ENCODE assay signal across 25 cellular contexts in the genomic region with DNA sequence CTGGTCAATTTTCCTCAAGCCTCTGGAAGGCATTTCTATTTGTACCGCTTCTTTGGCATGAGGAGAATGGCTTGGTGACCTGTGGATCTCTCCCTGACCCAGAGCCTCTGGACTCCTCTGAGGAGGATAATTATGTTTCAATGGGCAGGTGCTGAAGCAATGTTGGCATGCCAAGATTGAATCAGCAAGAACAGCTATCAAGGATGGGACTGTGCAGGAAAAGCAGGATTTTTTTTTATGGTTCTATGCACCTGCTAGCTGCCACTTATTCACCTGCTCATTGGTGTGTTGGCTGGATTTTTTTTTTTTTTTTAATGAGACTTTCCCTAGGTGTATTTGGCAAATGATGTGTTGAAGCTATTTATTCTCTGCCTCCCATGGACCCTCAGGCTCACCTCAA.
"Had no signal": no experiment of that assay in that cellular context is flagged by ENCODE, and none has a peak within 500 bp of the region (broad histone marks: within the 10 kb centered on the region; RNA-seq: fewer than 3 reads in every experiment).

No MANE protein-coding gene starts in this region.

- H3K9ac ChIP-seq: SK-N-SH had no signal

- H3K4me3 ChIP-seq: cardiac muscle cell, coronary artery, MG63, SJCRH30 had no signal

- H3K27me3 Mint-ChIP-seq: activated CD4-positive, alpha-beta memory T cell treated with anti-CD3 and anti-CD28 coated beads for 36 hours; activated CD4-positive, alpha-beta T cell treated with anti-CD3 and anti-CD28 coated beads, Interleukin-2, amount 10 ng/mL, durations not matched to agents 7 days and 5 days; activated naive CD8-positive, alpha-beta T cell; activated T-helper 17 cell treated with anti-CD3 and anti-CD28 coated beads, Interleukin-2, amount 50 U/mL, for 72 hours had no signal

- H3K4me1 ChIP-seq: SJCRH30 had no signal

- ATAC-seq: activated T-helper 17 cell treated with anti-CD3 and anti-CD28 coated beads, Interleukin-2, amount 50 U/mL, for 72 hours; Right ventricle myocardium inferior had no signal

- H3K27ac ChIP-seq: brain microvascular endothelial cell, cardiac muscle cell, coronary artery, SJCRH30, VCaP had no signal

- H3K36me3 ChIP-seq: brain microvascular endothelial cell, cardiac muscle cell, MG63, SJCRH30 had no signal

- H3K4me3 Mint-ChIP-seq: activated CD4-positive, alpha-beta memory T cell treated with anti-CD3 and anti-CD28 coated beads for 36 hours; activated CD4-positive, alpha-beta T cell treated with anti-CD3 and anti-CD28 coated beads, Interleukin-2, amount 10 ng/mL, durations not matched to agents 7 days and 5 days; activated naive CD4-positive, alpha-beta T cell treated with anti-CD3 and anti-CD28 coated beads for 36 hours; activated naive CD8-positive, alpha-beta T cell; activated T-helper 17 cell treated with anti-CD3 and anti-CD28 coated beads, Interleukin-2, amount 50 U/mL, for 72 hours had no signal

- H3K4me2 ChIP-seq: SK-N-SH had no signal

- H3K27me3 ChIP-seq: brain microvascular endothelial cell, cardiac muscle cell, MG63, SJCRH30 had no signal

- H3K4me1 Mint-ChIP-seq: activated CD4-positive, alpha-beta T cell treated with anti-CD3 and anti-CD28 coated beads, Interleukin-2, amount 10 ng/mL, durations not matched to agents 7 days and 5 days; activated T-helper 17 cell treated with anti-CD3 and anti-CD28 coated beads, Interleukin-2, amount 50 U/mL, for 72 hours had no signal

- DNase-seq: activated CD4-positive, alpha-beta memory T cell treated with anti-CD3 and anti-CD28 coated beads for 36 hours; activated CD4-positive, alpha-beta T cell treated with anti-CD3 and anti-CD28 coated beads, Interleukin-2, amount 10 ng/mL, durations not matched to agents 7 days and 5 days; activated CD4-positive, CD25-positive, alpha-beta regulatory T cell; activated gamma-delta T cell; activated naive CD4-positive, alpha-beta T cell treated with anti-CD3 and anti-CD28 coated beads for 36 hours; activated T-cell treated with anti-CD3 and anti-CD28 coated beads for 4 hours; activated T-cell treated with anti-CD3 and anti-CD28 coated beads, Interleukin-2, amount 50 U/mL, for 48 hours; amygdala; brain microvascular endothelial cell; MG63; MV-4-11; NCI-H1092 treated with DMSO at 0.1 percent for 48 hours; NCI-H1694 treated with DMSO at 0.1 percent for 48 hours; NCI-H2081 treated with DMSO at 0.1 percent for 48 hours; NCI-H510A treated with DMSO at 0.1 percent for 48 hours; NCI-H69; SJCRH30; SK-N-SH; T-helper 1 cell had no signal

- H3K27ac Mint-ChIP-seq: activated CD4-positive, alpha-beta memory T cell treated with anti-CD3 and anti-CD28 coated beads for 36 hours; activated CD4-positive, alpha-beta T cell treated with anti-CD3 and anti-CD28 coated beads, Interleukin-2, amount 10 ng/mL, durations not matched to agents 7 days and 5 days; activated naive CD4-positive, alpha-beta T cell treated with anti-CD3 and anti-CD28 coated beads for 36 hours; activated naive CD8-positive, alpha-beta T cell; activated T-helper 17 cell treated with anti-CD3 and anti-CD28 coated beads, Interleukin-2, amount 50 U/mL, for 72 hours had no signal

- H3K9me3 ChIP-seq: MG63, SJCRH30, SK-N-SH had no signal

- H3K36me3 Mint-ChIP-seq: activated CD4-positive, alpha-beta memory T cell treated with anti-CD3 and anti-CD28 coated beads for 36 hours; activated naive CD8-positive, alpha-beta T cell had no signal

- H3K9me3 Mint-ChIP-seq: activated CD4-positive, alpha-beta memory T cell treated with anti-CD3 and anti-CD28 coated beads for 36 hours; activated CD4-positive, alpha-beta T cell treated with anti-CD3 and anti-CD28 coated beads, Interleukin-2, amount 10 ng/mL, durations not matched to agents 7 days and 5 days; activated naive CD4-positive, alpha-beta T cell treated with anti-CD3 and anti-CD28 coated beads for 36 hours; activated T-helper 17 cell treated with anti-CD3 and anti-CD28 coated beads, Interleukin-2, amount 50 U/mL, for 72 hours had no signal
